Comparison of ENCODE assay signal across 8 cellular contexts in genomic region chr11:59142530-59143507, GRCh38. TPM values are rescaled to one million over a fixed set of nuclear protein-coding genes. Genes with fewer than 3 reads are reported as not detected.
DNase-seq lines count a peak whose midpoint lies in the region; ATAC-seq lines count a peak whose summit lies in the region.

TSS of gene FAM111A (plus strand) at chr11:59142856. CDS start at chr11:59148873, 6,017 bp downstream.

- no peak within 1 kb of the TSS for H2BK15ac ChIP-seq in mesendoderm (replicated peaks; ENCODE audit: low read depth)

- H3K9me3 Mint-ChIP-seq in activated CD8-positive, alpha-beta memory T cell treated with anti-CD3 and anti-CD28 coated beads, Interleukin-2, amount 10 ng/mL, durations not matched to agents 7 days and 5 days (ENCODE audit: low read depth), result no peaks in the 10 kb centered on the region

- no peak within 1 kb of the TSS for H3K23ac ChIP-seq in mesendoderm (ENCODE audit: low read length)

- peaks cover 52% of the 10 kb centered on the region for H3K4me1 Mint-ChIP-seq in activated CD8-positive, alpha-beta memory T cell treated with anti-CD3 and anti-CD28 coated beads, Interleukin-2, amount 10 ng/mL, durations not matched to agents 7 days and 5 days

- H3K27ac Mint-ChIP-seq in activated CD8-positive, alpha-beta memory T cell treated with anti-CD3 and anti-CD28 coated beads, Interleukin-2, amount 10 ng/mL, durations not matched to agents 7 days and 5 days, result peak within 1 kb of the TSS; percentile 97

- CTCF ChIA-PET in activated CD8-positive, alpha-beta memory T cell treated with anti-CD3 and anti-CD28 coated beads, Interleukin-2, amount 10 ng/mL, durations not matched to agents 7 days and 5 days (lab: Charles Lee), result interaction anchor here (0.6 to 4.4 kb wide), 9 partner anchors 9 to 1848 kb away, joined by 3 to 53 read pairs (median 6); partner anchors contain the start of genes DTX4 and FAM111B

- peak within 1 kb of the TSS; percentile 45 for H3K56ac ChIP-seq in mesendoderm (ENCODE audit: low read length)

- H3K4me3 Mint-ChIP-seq in activated CD8-positive, alpha-beta memory T cell treated with anti-CD3 and anti-CD28 coated beads, Interleukin-2, amount 10 ng/mL, durations not matched to agents 7 days and 5 days, result peak within 1 kb of the TSS; percentile 96

- no peak within 1 kb of the TSS for H2BK120ac ChIP-seq in mesendoderm (ENCODE audit: low read depth, low read length)

- H4K5ac ChIP-seq in mesendoderm (ENCODE audit: low read length), result no peak within 1 kb of the TSS

- no peaks in the 10 kb centered on the region for H3K79me1 ChIP-seq in mesendoderm (ENCODE audit: low read length)

- H3K27me3 Mint-ChIP-seq in activated CD8-positive, alpha-beta memory T cell treated with anti-CD3 and anti-CD28 coated beads, Interleukin-2, amount 10 ng/mL, durations not matched to agents 7 days and 5 days, result no peaks in the 10 kb centered on the region

- H2BK5ac ChIP-seq in mesendoderm (ENCODE audit: low read length), result no peak within 1 kb of the TSS

- H3K9ac ChIP-seq in mesendoderm (ENCODE audit: low read length), result peak within 1 kb of the TSS; percentile 57

- peak within 1 kb of the TSS; percentile 58 for H3K4me2 ChIP-seq in mesendoderm (ENCODE audit: low read length)

- H3K4me1 ChIP-seq in mesendoderm (ENCODE audit: control insufficient read depth, low read depth, low read length), result peaks cover 3% of the 10 kb centered on the region

- in situ Hi-C loops in endometrial microvascular endothelial cells (cut with HindIII; ENCODE audit: inconsistent ontology term, low pct_unique_long_range_greater_than_20kb, low sequenced_read_pairs), result no loop called here

- no peak within 1 kb of the TSS for H3K27ac ChIP-seq in mesendoderm (ENCODE audit: low read depth, low read length)

- no peak within 1 kb of the TSS for H2AK5ac ChIP-seq in mesendoderm (ENCODE audit: low read length)

- H3K4ac ChIP-seq in mesendoderm (ENCODE audit: low read depth, low read length), result no peak within 1 kb of the TSS

- H3K36me3 Mint-ChIP-seq in activated CD8-positive, alpha-beta memory T cell treated with anti-CD3 and anti-CD28 coated beads, Interleukin-2, amount 10 ng/mL, durations not matched to agents 7 days and 5 days, result peaks cover 41% of the 10 kb centered on the region

- no CpG with 5 or more reads among the region's 50 CpGs for whole genome bisulfite sequencing in mesendoderm (ENCODE audit: extremely low coverage, insufficient coverage, low lambda C conversion rate)

- ATAC-seq in GM19328 (IDR thresholded peaks at IDR 0.05; ENCODE audit: unreplicated experiment) (peak; percentile 65), HG03520 (IDR thresholded peaks at IDR 0.05; ENCODE audit: unreplicated experiment) (peak; percentile 49)
- ATAC-seq in activated CD8-positive, alpha-beta memory T cell treated with anti-CD3 and anti-CD28 coated beads, Interleukin-2, amount 10 ng/mL, durations not matched to agents 7 days and 5 days, result peak; percentile 93

- H3K79me2 ChIP-seq in mesendoderm (ENCODE audit: control insufficient read depth, insufficient read depth, low read length), result no peaks in the 10 kb centered on the region

- peak within 1 kb of the TSS; percentile 65 for H4K8ac ChIP-seq in mesendoderm (ENCODE audit: low read depth, low read length)

- peaks cover 2% of the 10 kb centered on the region for H3K27me3 ChIP-seq in mesendoderm (ENCODE audit: insufficient read depth, low read length, poor library complexity)

- DNase-seq in CD1c-positive myeloid dendritic cell (ENCODE audit: extremely low spot score), result peak; percentile 92
- peak; percentile 87 to 93 for DNase-seq in NOMO-1 (lab: John Stamatoyannopoulos, UW; ENCODE audit: unreplicated experiment in 2 of 2)
- DNase-seq in activated CD8-positive, alpha-beta memory T cell treated with anti-CD3 and anti-CD28 coated beads, Interleukin-2, amount 10 ng/mL, durations not matched to agents 7 days and 5 days, result peak; percentile 95
- DNase-seq in mesendoderm, result peak; percentile 94
- peak; percentile 70 for DNase-seq in stimulated activated CD8-positive, alpha-beta memory T cell treated with anti-CD3 and anti-CD28 coated beads, Interleukin-12 subunit alpha, Interleukin-12 subunit beta, amount 100 ng/mL, for 4 hours (ENCODE audit: low read depth)

- no peak within 1 kb of the TSS for H3K18ac ChIP-seq in mesendoderm (ENCODE audit: low read length)

- H3K4me3 ChIP-seq in mesendoderm (ENCODE audit: low read length), result peak within 1 kb of the TSS; percentile 60

- H3K36me3 ChIP-seq in mesendoderm (ENCODE audit: control insufficient read depth, insufficient read depth, low read length), result no peaks in the 10 kb centered on the region

RNA-seq across cellular contexts. Expression of gene FAM111A, which starts in this region (rescaled TPM):
- total RNA-seq in activated CD8-positive, alpha-beta memory T cell treated with anti-CD3 and anti-CD28 coated beads, Interleukin-2, amount 10 ng/mL, durations not matched to agents 7 days and 5 days, result 100 to 1,000 TPM; 136 to 152 TPM
- total RNA-seq in endometrial microvascular endothelial cells (ENCODE audit: inconsistent ontology term), result 61.5 TPM
- 23.5 TPM for polyA plus RNA-seq in mesendoderm (2013, experiment 1 of 2)
- 20.5 TPM for polyA plus RNA-seq in mesendoderm (2013, experiment 2 of 2)
